ENCODE assay signal across 14 cellular contexts in the genomic region with DNA sequence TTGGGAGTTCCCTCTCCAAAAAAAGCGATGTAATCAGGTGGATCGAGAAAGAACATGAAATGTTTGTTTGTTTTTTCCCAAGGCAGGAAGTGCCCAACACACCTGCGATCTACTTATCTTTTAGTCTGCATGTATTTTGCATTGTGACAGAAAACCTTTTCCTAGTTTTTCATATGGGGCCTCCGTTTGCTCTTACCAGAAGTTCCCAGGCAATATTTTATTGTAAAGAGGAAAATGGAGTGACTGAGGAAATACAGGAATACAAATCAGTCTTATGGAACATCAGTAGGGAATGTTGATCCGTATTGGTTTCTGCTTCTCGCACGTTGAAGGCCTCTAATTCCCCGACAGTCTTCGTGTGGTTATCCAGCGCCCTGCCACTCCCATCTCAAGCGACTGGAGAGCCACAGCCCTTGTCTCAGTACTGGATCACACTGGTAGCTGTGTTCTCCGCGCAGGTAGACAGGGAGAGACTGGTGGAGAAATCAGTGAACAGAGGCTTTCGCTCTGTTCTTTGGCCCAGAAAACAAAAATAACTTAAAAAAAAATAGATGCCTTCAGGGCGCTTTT.
DNase-seq lines count a peak whose midpoint lies in the region; ATAC-seq, FAIRE-seq and TF ChIP-seq lines count a peak whose summit lies in the region.
"Had no signal": no experiment of that assay in that cellular context is flagged by ENCODE, and none has a peak within 500 bp of the region (broad histone marks: within the 10 kb centered on the region; RNA-seq: fewer than 3 reads in every experiment).

No MANE protein-coding gene starts in this region.

- H3K4me3 Mint-ChIP-seq in nephron progenitor cell = peak overlapping the region; percentile 78
- no peak overlapping the region for H3K4me3 Mint-ChIP-seq in stimulated activated memory B cell treated with anti-CD40 and anti-IgM and Interleukin-4, amounts not matched to agents 10 μg/mL and 1 μg/mL and 100 μg/mL, for 72 hours

- H3K4me1 Mint-ChIP-seq in nephron progenitor cell = peaks cover 34% of the 10 kb centered on the region
- H3K4me1 Mint-ChIP-seq in stimulated activated memory B cell treated with anti-CD40 and anti-IgM and Interleukin-4, amounts not matched to agents 10 μg/mL and 1 μg/mL and 100 μg/mL, for 72 hours = no peaks in the 10 kb centered on the region

- no peaks in the 10 kb centered on the region for H3K36me3 Mint-ChIP-seq in nephron progenitor cell (ENCODE audit: low read depth)
- H3K36me3 Mint-ChIP-seq in stimulated activated memory B cell treated with anti-CD40 and anti-IgM and Interleukin-4, amounts not matched to agents 10 μg/mL and 1 μg/mL and 100 μg/mL, for 72 hours = no peaks in the 10 kb centered on the region

- peaks cover 98% of the 10 kb centered on the region for H3K27me3 ChIP-seq in HUES64 (ENCODE audit: insufficient read depth, low read length)
- peaks cover 35% of the 10 kb centered on the region for H3K27me3 ChIP-seq in bronchial epithelial cell (ENCODE audit: control insufficient read depth, insufficient read depth, low read length)

- H3K9me3 ChIP-seq in HUES64 (ENCODE audit: insufficient read depth, low read depth, low read length) = no peaks in the 10 kb centered on the region

- no peak overlapping the region for H3K27ac Mint-ChIP-seq in nephron progenitor cell
- no peak overlapping the region for H3K27ac Mint-ChIP-seq in stimulated activated memory B cell treated with anti-CD40 and anti-IgM and Interleukin-4, amounts not matched to agents 10 μg/mL and 1 μg/mL and 100 μg/mL, for 72 hours
- H3K27ac Mint-ChIP-seq: T-helper 2 cell treated with Interferon-gamma antibody and Interleukin-4, amounts not matched to agents 5 μg/mL and 100 μg/mL, for 36 hours had no signal

- H3K9ac ChIP-seq in HUES64 (ENCODE audit: low read depth, low read length) = peak overlapping the region; percentile 12; the same call in 1 of the 2 replicates

- H3K27ac ChIP-seq in HUES64 (ENCODE audit: low read depth, low read length) = no peak overlapping the region

- no peak for TF ChIP-seq CTCF in bronchial epithelial cell (IDR thresholded peaks at IDR 0.05; ENCODE audit: insufficient read depth, low read length, severe bottlenecking)
- TF ChIP-seq CTCF in nephron progenitor cell (IDR thresholded peaks at IDR 0.05) = no peak

- FAIRE-seq in bronchial epithelial cell (lab: Jason Lieb, UNC) = no peak

- peaks cover 99% of the 10 kb centered on the region for H3K27me3 Mint-ChIP-seq in nephron progenitor cell (ENCODE audit: low read depth, poor library complexity)
- H3K27me3 Mint-ChIP-seq in stimulated activated memory B cell treated with anti-CD40 and anti-IgM and Interleukin-4, amounts not matched to agents 10 μg/mL and 1 μg/mL and 100 μg/mL, for 72 hours = peaks cover 82% of the 10 kb centered on the region

- DNase-seq in bronchial epithelial cell (ENCODE audit: low read depth) = no peak
- DNase-seq in nephron progenitor cell = no peak
- no peak for DNase-seq in activated gamma-delta T cell (lab: John Stamatoyannopoulos, UW)
- no peak for DNase-seq in NCI-H2196 (lab: John Stamatoyannopoulos, UW; ENCODE audit: unreplicated experiment)
- DNase-seq: activated effector memory CD4-positive, alpha-beta T cell treated with anti-CD3 and anti-CD28 coated beads, Interleukin-2, amount 50 U/mL, for 16 hours; caudate nucleus; hippocampal formation; NCI-H1092; NCI-H510A treated with DMSO at 0.1 percent for 48 hours had no signal

- H3K36me3 ChIP-seq in HUES64 (ENCODE audit: insufficient read depth, low read length) (no peaks in the 10 kb centered on the region), bronchial epithelial cell (ENCODE audit: control insufficient read depth, insufficient read depth, low read length) (no peaks in the 10 kb centered on the region)

- peaks cover 28% of the 10 kb centered on the region for H3K4me1 ChIP-seq in HUES64 (ENCODE audit: insufficient read depth, low read length)

- WGBS in HUES64 = 26% methylated on average over 15 of the region's 15 CpGs

- no peak for ATAC-seq in stimulated activated memory B cell treated with anti-CD40 and anti-IgM and Interleukin-4, amounts not matched to agents 10 μg/mL and 1 μg/mL and 100 μg/mL, for 72 hours

- H3K9me3 Mint-ChIP-seq in nephron progenitor cell = peaks cover 6% of the 10 kb centered on the region
- H3K9me3 Mint-ChIP-seq in stimulated activated memory B cell treated with anti-CD40 and anti-IgM and Interleukin-4, amounts not matched to agents 10 μg/mL and 1 μg/mL and 100 μg/mL, for 72 hours = peaks cover 5% of the 10 kb centered on the region

- H3K4me3 ChIP-seq in GM08714 (ENCODE audit: low read length) = peak overlapping the region; percentile 32; the same call in 1 of the 2 replicates
- peak overlapping the region; percentile 68 for H3K4me3 ChIP-seq in HUES64 (ENCODE audit: low read length)
- H3K4me3 ChIP-seq in bronchial epithelial cell (ENCODE audit: low read depth, low read length) = peak overlapping the region; percentile 7
- H3K4me3 ChIP-seq: lung had no signal

Comparison
In these comparisons a context has a peak if more than half of its experiments do, and no peak if none do; other contexts are left out.
1. H3K4me3 ChIP-seq: peak in every context shown above with its lines; median percentile 68 in HUES64; 32 in GM08714; 7 in bronchial epithelial cell.